In the genomic region with DNA sequence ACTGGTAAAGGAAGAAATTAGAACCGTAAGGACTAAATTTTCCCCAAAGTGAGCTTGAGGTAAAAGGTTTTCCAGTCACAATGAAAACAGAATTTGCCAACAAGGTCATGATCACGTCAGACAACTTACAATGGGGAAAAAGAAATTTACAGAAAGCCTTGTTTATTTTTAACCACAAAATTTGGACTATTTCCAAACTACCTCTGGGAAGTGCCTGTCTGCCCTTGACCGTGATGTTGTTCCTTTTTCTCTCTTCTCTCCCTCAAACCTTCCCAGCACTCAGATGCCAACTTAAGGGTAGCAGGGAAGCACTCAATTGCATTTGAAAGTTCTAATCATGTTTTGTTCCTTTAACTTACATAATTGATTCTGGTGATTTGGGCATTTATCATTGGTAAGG, we compare ENCODE assay signal across 1 cellular context.
TF ChIP-seq lines count a peak whose summit lies in the region.

No MANE protein-coding gene starts in this region.

TF ChIP-seq in H1, 55 proteins besides CTCF, POLR2A, EP300 and RAD21:
- TF ChIP-seq BRCA1 (IDR thresholded peaks at IDR 0.05; ENCODE audit: low read depth, low read length) (no peak), GABPA (IDR thresholded peaks at IDR 0.05; ENCODE audit: borderline replicate concordance, insufficient read depth, low read length) (no peak), RBBP5 (IDR thresholded peaks at IDR 0.05; ENCODE audit: borderline replicate concordance, low read depth, low read length) (no peak), SP4 (IDR thresholded peaks at IDR 0.05; ENCODE audit: low read length) (no peak), KDM5A (IDR thresholded peaks at IDR 0.05; ENCODE audit: low read length) (no peak), TEAD4 (IDR thresholded peaks at IDR 0.05; ENCODE audit: low read depth, low read length) (no peak), GTF2F1 (IDR thresholded peaks at IDR 0.05; ENCODE audit: borderline replicate concordance, low read depth, low read length) (no peak), CTBP2 (IDR thresholded peaks at IDR 0.05; ENCODE audit: borderline replicate concordance, insufficient read depth, insufficient read length, low read length) (no peak), TAF1 (IDR thresholded peaks at IDR 0.05; ENCODE audit: low read depth, low read length) (no peak), NRF1 (IDR thresholded peaks at IDR 0.05; ENCODE audit: low read depth, low read length) (no peak), JUN (IDR thresholded peaks at IDR 0.05; ENCODE audit: low read depth, low read length) (no peak), FOSL1 (IDR thresholded peaks at IDR 0.05; ENCODE audit: insufficient read depth, low read depth, low read length) (no peak), RNF2 (IDR thresholded peaks at IDR 0.05; ENCODE audit: borderline replicate concordance, low read depth, low read length, missing control alignments, poor library complexity, severe bottlenecking) (no peak), NANOG (IDR thresholded peaks at IDR 0.05; ENCODE audit: insufficient read depth, low read depth, low read length, poor library complexity, severe bottlenecking) (no peak), PHF8 (conservative IDR thresholded peaks at IDR 0.05; ENCODE audit: low read depth, low read length) (no peak)
- TF ChIP-seq, protein P1, sequence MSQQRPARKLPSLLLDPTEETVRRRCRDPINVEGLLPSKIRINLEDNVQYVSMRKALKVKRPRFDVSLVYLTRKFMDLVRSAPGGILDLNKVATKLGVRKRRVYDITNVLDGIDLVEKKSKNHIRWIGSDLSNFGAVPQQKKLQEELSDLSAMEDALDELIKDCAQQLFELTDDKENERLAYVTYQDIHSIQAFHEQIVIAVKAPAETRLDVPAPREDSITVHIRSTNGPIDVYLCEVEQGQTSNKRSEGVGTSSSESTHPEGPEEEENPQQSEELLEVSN (IDR thresholded peaks at IDR 0.05): no peak
